In the genomic region with DNA sequence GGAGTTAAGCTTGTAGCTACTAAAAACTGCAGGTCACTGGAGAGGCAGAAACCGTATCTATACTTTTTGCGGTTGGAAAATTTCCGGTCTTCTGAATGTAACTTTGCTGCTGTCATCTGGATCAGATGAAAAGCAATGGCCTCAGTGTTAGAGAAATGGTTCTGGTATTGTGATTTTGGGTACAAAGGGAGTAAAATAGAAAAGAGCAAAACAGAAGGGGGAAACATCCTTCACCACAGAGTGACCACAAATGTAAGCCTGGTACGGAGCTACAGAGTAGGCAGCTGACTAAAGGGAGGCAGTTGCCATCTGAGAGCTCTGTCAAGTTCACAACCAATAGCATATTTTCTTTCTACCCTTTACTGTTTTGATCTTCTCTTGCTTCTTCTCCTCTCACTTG, we compare ENCODE assay signal across 8 cellular contexts. TPM values are rescaled to one million over a fixed set of nuclear protein-coding genes. Genes with fewer than 3 reads are reported as not detected.
A peak's percentile ranks its signal among the peaks of the same experiment; 100 is the strongest.
DNase-seq lines count a peak whose midpoint lies in the region; ATAC-seq and TF ChIP-seq lines count a peak whose summit lies in the region.

No MANE protein-coding gene starts in this region.

- no peak overlapping the region for H3K4me3 Mint-ChIP-seq in type B pancreatic cell

- H3K27ac ChIP-seq in hepatocyte, result no peak overlapping the region

- H3K36me3 Mint-ChIP-seq in type B pancreatic cell, result no peaks in the 10 kb centered on the region

- DNase-seq in OCI-M1 (lab: John Stamatoyannopoulos, UW) (peak; percentile 82), mucosa of descending colon (peak in 1 of 3 donors; percentile 13), C1 segment of cervical spinal cord (lab: John Stamatoyannopoulos, UW) (no peak), hepatocyte (ENCODE audit: low spot score) (no peak), Right ventricle myocardium superior (no peak), type B pancreatic cell (ENCODE audit: extremely low spot score, unreplicated experiment) (no peak)

- H3K4me3 ChIP-seq in mucosa of descending colon (no peak overlapping the region), hepatocyte (no peak overlapping the region)

- no peaks in the 10 kb centered on the region for H3K9me3 ChIP-seq in mucosa of descending colon
- H3K9me3 ChIP-seq in hepatocyte (ENCODE audit: low read depth), result no peaks in the 10 kb centered on the region

- H3K4me1 Mint-ChIP-seq in type B pancreatic cell (ENCODE audit: unreplicated experiment), result no peaks in the 10 kb centered on the region

- no peaks in the 10 kb centered on the region for H3K4me1 ChIP-seq in mucosa of descending colon (ENCODE audit: low read depth)
- no peaks in the 10 kb centered on the region for H3K4me1 ChIP-seq in hepatocyte (ENCODE audit: insufficient read depth)

- no peak overlapping the region for H3K27ac Mint-ChIP-seq in type B pancreatic cell

- H3K9me3 Mint-ChIP-seq in type B pancreatic cell, result no peaks in the 10 kb centered on the region

- intact Hi-C loops in mucosa of descending colon (cut with DNase I, micrococcal nuclease) (no loop called here), Right ventricle myocardium superior (cut with DNase I) (no loop called here)

- H3K27me3 Mint-ChIP-seq in type B pancreatic cell, result no peaks in the 10 kb centered on the region

- ATAC-seq in GM18907 (IDR thresholded peaks at IDR 0.05; ENCODE audit: unreplicated experiment) (peak; percentile 93), HG02759 (IDR thresholded peaks at IDR 0.05; ENCODE audit: unreplicated experiment) (peak; percentile 91), mucosa of descending colon (peak; percentile 77), Right ventricle myocardium superior (ENCODE audit: poor library complexity) (no peak)

- H3K36me3 ChIP-seq in mucosa of descending colon (ENCODE audit: low read depth), result no peaks in the 10 kb centered on the region
- no peaks in the 10 kb centered on the region for H3K36me3 ChIP-seq in hepatocyte (replicated peaks; ENCODE audit: insufficient read depth, low read depth)

- no peak overlapping the region for H2AFZ ChIP-seq in hepatocyte

- no peaks in the 10 kb centered on the region for H4K20me1 ChIP-seq in hepatocyte (ENCODE audit: insufficient read depth, poor library complexity, severe bottlenecking)

- TF ChIP-seq CTCF in mucosa of descending colon (IDR thresholded peaks at IDR 0.05), result no peak
- no peak for TF ChIP-seq CTCF in hepatocyte (IDR thresholded peaks at IDR 0.05; ENCODE audit: poor library complexity)
- TF ChIP-seq CTCF in type B pancreatic cell (conservative IDR thresholded peaks at IDR 0.05), result no peak

- WGBS in hepatocyte (ENCODE audit: low lambda C conversion rate, missing lambda C conversion rate), result 87% methylated on average over 4 of the region's 4 CpGs

- H3K79me2 ChIP-seq in hepatocyte, result no peaks in the 10 kb centered on the region

- no peaks in the 10 kb centered on the region for H3K27me3 ChIP-seq in hepatocyte

- H3K4me2 ChIP-seq in hepatocyte, result no peak overlapping the region

- H3K9me2 ChIP-seq in hepatocyte (replicated peaks; ENCODE audit: insufficient read depth), result no peaks in the 10 kb centered on the region

RNA-seq across cellular contexts. Expression of a gene that starts 5.6 kb away (rescaled TPM):
- total RNA-seq in mucosa of descending colon, result 1 to 10 TPM; 4.1 to 6.6 (median 5.4) TPM
- total RNA-seq in hepatocyte, result 0.28 and 0.60 TPM in 2 replicates
- polyA plus RNA-seq in hepatocyte, result 0.36 and 2.0 TPM in 2 replicates
- total RNA-seq in Right ventricle myocardium superior, result 0.65 TPM
- total RNA-seq in type B pancreatic cell (ENCODE audit: low replicate concordance), result not detected in 2 replicates

RNA-seq across cellular contexts. Expression of a gene that starts 47.5 kb away (rescaled TPM):
- total RNA-seq in mucosa of descending colon (not detected), hepatocyte (0.32 and 0.50 TPM in 2 replicates), Right ventricle myocardium superior (not detected), type B pancreatic cell (ENCODE audit: low replicate concordance) (2.2 and 3.3 TPM in 2 replicates)
- 0.66 and 1.5 TPM in 2 replicates for polyA plus RNA-seq in hepatocyte
